ENCODE assay signal across 8 cellular contexts in the genomic region with DNA sequence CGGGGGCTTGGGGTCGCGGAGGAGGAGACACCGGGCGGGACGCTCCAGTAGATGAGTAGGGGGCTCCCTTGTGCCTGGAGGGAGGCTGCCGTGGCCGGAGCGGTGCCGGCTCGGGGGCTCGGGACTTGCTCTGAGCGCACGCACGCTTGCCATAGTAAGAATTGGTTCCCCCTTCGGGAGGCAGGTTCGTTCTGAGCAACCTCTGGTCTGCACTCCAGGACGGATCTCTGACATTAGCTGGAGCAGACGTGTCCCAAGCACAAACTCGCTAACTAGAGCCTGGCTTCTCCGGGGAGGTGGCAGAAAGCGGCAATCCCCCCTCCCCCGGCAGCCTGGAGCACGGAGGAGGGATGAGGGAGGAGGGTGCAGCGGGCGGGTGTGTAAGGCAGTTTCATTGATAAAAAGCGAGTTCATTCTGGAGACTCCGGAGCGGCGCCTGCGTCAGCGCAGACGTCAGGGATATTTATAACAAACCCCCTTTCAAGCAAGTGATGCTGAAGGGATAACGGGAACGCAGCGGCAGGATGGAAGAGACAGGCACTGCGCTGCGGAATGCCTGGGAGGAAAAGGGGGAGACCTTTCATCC. TPM values are rescaled to one million over a fixed set of nuclear protein-coding genes. Genes with fewer than 3 reads are reported as not detected.
DNase-seq lines count a peak whose midpoint lies in the region; ATAC-seq and TF ChIP-seq lines count a peak whose summit lies in the region.

No MANE protein-coding gene starts in this region.

- peak overlapping the region; percentile 96 to 99 (median 98) for H3K27ac ChIP-seq in upper lobe of left lung

- no peaks in the 10 kb centered on the region for H3K9me3 Mint-ChIP-seq in natural killer cell treated with Interleukin-12 subunit alpha and Interleukin-12 subunit beta and Interleukin-15 and Interleukin-18, amount 100 ng/mL, for 72 hours

- peak overlapping the region; percentile 88 for H3K4me3 Mint-ChIP-seq in natural killer cell treated with Interleukin-12 subunit alpha and Interleukin-12 subunit beta and Interleukin-15 and Interleukin-18, amount 100 ng/mL, for 72 hours

- 1 to 2% methylated on average over 27 to 32 of the region's 38 CpGs for WGBS in upper lobe of left lung, 2 donors

- H3K27ac Mint-ChIP-seq in natural killer cell treated with Interleukin-12 subunit alpha and Interleukin-12 subunit beta and Interleukin-15 and Interleukin-18, amount 100 ng/mL, for 72 hours, result peak overlapping the region; percentile 84 to 91

- H3K36me3 Mint-ChIP-seq in natural killer cell treated with Interleukin-12 subunit alpha and Interleukin-12 subunit beta and Interleukin-15 and Interleukin-18, amount 100 ng/mL, for 72 hours, result peaks cover 6% of the 10 kb centered on the region

- H3K4me3 ChIP-seq in NT2/D1 (ENCODE audit: insufficient read length, low read depth), result peak overlapping the region; percentile 93
- H3K4me3 ChIP-seq in fibroblast of the aortic adventitia (ENCODE audit: low read depth, low read length), result peak overlapping the region; percentile 92
- H3K4me3 ChIP-seq in upper lobe of left lung, result peak overlapping the region; percentile 70 to 92 (median 78)

- peaks cover 42 to 50% of the 10 kb centered on the region in 2 donors for H3K4me1 Mint-ChIP-seq in natural killer cell treated with Interleukin-12 subunit alpha and Interleukin-12 subunit beta and Interleukin-15 and Interleukin-18, amount 100 ng/mL, for 72 hours (ENCODE audit: low read depth in 2 of 2)

- peaks cover 9 to 17% of the 10 kb centered on the region in 2 donors for H3K27me3 Mint-ChIP-seq in natural killer cell treated with Interleukin-12 subunit alpha and Interleukin-12 subunit beta and Interleukin-15 and Interleukin-18, amount 100 ng/mL, for 72 hours

- peaks cover 14% of the 10 kb centered on the region for H3K27me3 ChIP-seq in NT2/D1 (ENCODE audit: insufficient read depth, insufficient read length)
- H3K27me3 ChIP-seq in upper lobe of left lung, result no peaks in the 10 kb centered on the region

- H3K36me3 ChIP-seq in NT2/D1 (ENCODE audit: insufficient read depth, insufficient read length, low read length) (peaks cover 16% of the 10 kb centered on the region), upper lobe of left lung (peaks cover 6 to 31% (median 21%) of the 10 kb centered on the region in 4 donors)

- TF ChIP-seq CTCF in fibroblast of the aortic adventitia (IDR thresholded peaks at IDR 0.05; ENCODE audit: insufficient read depth, low read length) (no peak), upper lobe of left lung (IDR thresholded peaks at IDR 0.05) (no peak)

- H3K9me3 ChIP-seq in NT2/D1 (ENCODE audit: insufficient read depth, low read length) (no peaks in the 10 kb centered on the region), upper lobe of left lung (no peaks in the 10 kb centered on the region)

- peaks cover 9% of the 10 kb centered on the region for H3K4me1 ChIP-seq in NT2/D1 (ENCODE audit: insufficient read depth, insufficient read length)
- peaks cover 34 to 56% (median 41%) of the 10 kb centered on the region in 4 donors for H3K4me1 ChIP-seq in upper lobe of left lung

- peak overlapping the region; percentile 91 for H3K9ac ChIP-seq in NT2/D1 (ENCODE audit: insufficient read length, low read depth)

- peak in 1 of 4 donors; percentile 24 for TF ChIP-seq EP300 in upper lobe of left lung (IDR thresholded peaks at IDR 0.05)

- DNase-seq in Ammon's horn (ENCODE audit: low spot score), result peak; percentile 81
- DNase-seq in NT2/D1 (ENCODE audit: low read depth, low spot score), result no peak
- DNase-seq in activated effector memory CD4-positive, alpha-beta T cell treated with Interleukin-2 at 50 U/mL for 16 hours, result peak; percentile 28
- peak; percentile 86 for DNase-seq in fibroblast of the aortic adventitia (ENCODE audit: low read depth)
- peak; percentile 67 for DNase-seq in natural killer cell treated with Interleukin-12 subunit alpha and Interleukin-12 subunit beta and Interleukin-15 and Interleukin-18, amount 100 ng/mL, for 72 hours (ENCODE audit: low spot score)
- DNase-seq in upper lobe of left lung, result peak in 1 of 2 donors; percentile 79
- no peak for DNase-seq in CD1c-positive myeloid dendritic cell (ENCODE audit: extremely low spot score)

- TF ChIP-seq POLR2A in upper lobe of left lung (IDR thresholded peaks at IDR 0.05), result no peak

- ATAC-seq in GM21723 (IDR thresholded peaks at IDR 0.05; ENCODE audit: unreplicated experiment) (peak; percentile 5), upper lobe of left lung (ENCODE audit: low FRiP score in 2 of 2) (no peak)
- ATAC-seq in natural killer cell treated with Interleukin-12 subunit alpha and Interleukin-12 subunit beta and Interleukin-15 and Interleukin-18, amount 100 ng/mL, for 72 hours, result peak in 1 of 2 donors; percentile 0

RNA-seq across cellular contexts. Expression of a gene that starts 0.6 kb away (rescaled TPM):
- total RNA-seq in fibroblast of the aortic adventitia (ENCODE audit: low replicate concordance) (1.4 and 26.2 TPM in 2 replicates), upper lobe of left lung (1,000 to 10,000 TPM in 1 of 6 donors, 100 to 1,000 TPM in 5; 386 to 1,146 (median 633) TPM)
- total RNA-seq in natural killer cell treated with Interleukin-12 subunit alpha and Interleukin-12 subunit beta and Interleukin-15 and Interleukin-18, amount 100 ng/mL, for 72 hours, result 10 to 100 TPM; 25.3 to 35.2 TPM

Comparison
In these comparisons a context has a peak if more than half of its experiments do, and no peak if none do; other contexts are left out.
1. DNase-seq: peak in Ammon's horn (single experiment), activated effector memory CD4-positive, alpha-beta T cell treated with Interleukin-2 at 50 U/mL for 16 hours (single experiment), fibroblast of the aortic adventitia (single experiment) and natural killer cell treated with Interleukin-12 subunit alpha and Interleukin-12 subunit beta and Interleukin-15 and Interleukin-18, amount 100 ng/mL, for 72 hours (single experiment); none in NT2/D1 (single experiment) and CD1c-positive myeloid dendritic cell (single experiment).
2. Peak in every context shown above with its lines, with median percentiles within 50 percentile points of each other: H3K4me3 ChIP-seq.